In genomic region chr2:212538156-212539144, GRCh38 we compare ENCODE assay signal across 7 cellular contexts. TPM values are rescaled to one million over a fixed set of nuclear protein-coding genes. Genes with fewer than 3 reads are reported as not detected.
DNase-seq lines count a peak whose midpoint lies in the region; ATAC-seq and TF ChIP-seq lines count a peak whose summit lies in the region.

Gene ERBB4 (minus strand): TSS chr2:212538802. CDS start chr2:212538530, 272 bp downstream.

- H3K4me3 Mint-ChIP-seq in naive thymus-derived CD4-positive, alpha-beta T cell, result peak within 1 kb of the TSS in 6 of 10 donors; percentile 23 to 65 (median 44)

- H3K27ac Mint-ChIP-seq in naive thymus-derived CD4-positive, alpha-beta T cell, result no peak within 1 kb of the TSS

- peaks cover 56 to 74% (median 67%) of the 10 kb centered on the region in 5 donors for H3K27me3 Mint-ChIP-seq in naive thymus-derived CD4-positive, alpha-beta T cell

- peaks cover 19% of the 10 kb centered on the region for H3K4me1 ChIP-seq in PC-3 (ENCODE audit: insufficient read depth, low read length)
- H3K4me1 ChIP-seq in naive thymus-derived CD4-positive, alpha-beta T cell (ENCODE audit: control insufficient read depth in 2 of 2, insufficient read depth in 2 of 2, low read length in 2 of 2), result no peaks in the 10 kb centered on the region

- H2AFZ ChIP-seq in PC-3 (ENCODE audit: low read length), result peak within 1 kb of the TSS; percentile 95

- POLR2A ChIA-PET in PC-3 (lab: Charles Lee; ENCODE audit: unreplicated experiment), result no interaction called here
- POLR2A ChIA-PET in naive thymus-derived CD4-positive, alpha-beta T cell (lab: Charles Lee), result no interaction called here

- H3K9me3 Mint-ChIP-seq in naive thymus-derived CD4-positive, alpha-beta T cell, result peaks cover 0 to 11% (median 2%) of the 10 kb centered on the region in 11 donors

- no peaks in the 10 kb centered on the region for H3F3A ChIP-seq in PC-3 (ENCODE audit: low read length, unreplicated experiment)

- no peak for TF ChIP-seq CTCF in GM13977 (IDR thresholded peaks at IDR 0.05; ENCODE audit: extremely low read depth, insufficient read depth, missing control alignments)
- TF ChIP-seq CTCF in PC-3 (conservative IDR thresholded peaks at IDR 0.05; ENCODE audit: low read depth, low read length), result no peak

- no peaks in the 10 kb centered on the region for H4K20me1 ChIP-seq in PC-3 (ENCODE audit: low read length)

- H3K9me2 ChIP-seq in PC-3 (replicated peaks; ENCODE audit: low read length), result no peaks in the 10 kb centered on the region

- peak; percentile 36 for ATAC-seq in PC-3
- ATAC-seq in esophagus mucosa, result peak; percentile 56
- ATAC-seq in naive thymus-derived CD4-positive, alpha-beta T cell, result peak; percentile 22
- no peak for ATAC-seq in GM19452 (IDR thresholded peaks at IDR 0.05; ENCODE audit: unreplicated experiment)
- no peak for ATAC-seq in HG02759 (IDR thresholded peaks at IDR 0.05; ENCODE audit: unreplicated experiment)

- no peaks in the 10 kb centered on the region for H3K79me2 ChIP-seq in PC-3 (ENCODE audit: low read length)

- CTCF ChIA-PET in PC-3 (lab: Charles Lee), result no interaction called here
- CTCF ChIA-PET in naive thymus-derived CD4-positive, alpha-beta T cell (lab: Charles Lee), result no interaction called here

- no peak within 1 kb of the TSS for H3K27ac ChIP-seq in PC-3 (ENCODE audit: low read length)
- H3K27ac ChIP-seq in naive thymus-derived CD4-positive, alpha-beta T cell (ENCODE audit: low read depth, low read length), result no peak within 1 kb of the TSS

- H3K27me3 ChIP-seq in PC-3 (ENCODE audit: low read length), result peaks cover 53% of the 10 kb centered on the region
- peaks cover 0 to 10% of the 10 kb centered on the region in 2 donors for H3K27me3 ChIP-seq in naive thymus-derived CD4-positive, alpha-beta T cell (ENCODE audit: control insufficient read depth in 2 of 2, insufficient read depth in 2 of 2, low read length in 2 of 2)

- no TSS peak for BruUV-seq in PC-3 (replicated peaks; lab: Mats Ljungman, UMichigan)

- H3K4me2 ChIP-seq in PC-3 (ENCODE audit: low read length), result peak within 1 kb of the TSS; percentile 96

- peaks cover 0 to 18% (median 10%) of the 10 kb centered on the region in 7 donors for H3K4me1 Mint-ChIP-seq in naive thymus-derived CD4-positive, alpha-beta T cell

- H3K9ac ChIP-seq in PC-3 (ENCODE audit: low read length), result no peak within 1 kb of the TSS

- H3K36me3 Mint-ChIP-seq in naive thymus-derived CD4-positive, alpha-beta T cell, result peaks cover 0 to 2% (median 0%) of the 10 kb centered on the region in 5 donors

- H3K4me3 ChIP-seq in PC-3 (ENCODE audit: low read length), result peak within 1 kb of the TSS; percentile 79
- no peak within 1 kb of the TSS for H3K4me3 ChIP-seq in naive thymus-derived CD4-positive, alpha-beta T cell (ENCODE audit: low read length)

- intact Hi-C loops in PC-3 (cut with micrococcal nuclease), result no loop called here
- intact Hi-C loops in naive thymus-derived CD4-positive, alpha-beta T cell (cut with micrococcal nuclease), result no loop called here

- H3K9me3 ChIP-seq in PC-3 (ENCODE audit: low read length), result no peaks in the 10 kb centered on the region
- no peaks in the 10 kb centered on the region for H3K9me3 ChIP-seq in naive thymus-derived CD4-positive, alpha-beta T cell (ENCODE audit: control insufficient read depth in 2 of 3, low read length in 3 of 3)

- DNase-seq in GM13977 (ENCODE audit: low spot score) (peak; percentile 23), PC-3 (peak; percentile 10), SHP77 treated with DMSO at 0.1 percent for 48 hours (lab: John Stamatoyannopoulos, UW) (no peak)
- no peak for DNase-seq in naive thymus-derived CD4-positive, alpha-beta T cell

- in situ Hi-C loops in GM13977 (cut with MboI; ENCODE audit: low pct_unique_long_range_greater_than_20kb, low sequenced_read_pairs, unreplicated experiment), result no loop called here

- H3K36me3 ChIP-seq in PC-3 (ENCODE audit: low read depth, low read length), result no peaks in the 10 kb centered on the region
- H3K36me3 ChIP-seq in naive thymus-derived CD4-positive, alpha-beta T cell (ENCODE audit: control insufficient read depth in 2 of 3, insufficient read depth in 3 of 3, low read length in 3 of 3), result no peaks in the 10 kb centered on the region

RNA-seq across cellular contexts. Expression of gene ERBB4, which starts in this region (rescaled TPM):
- under 0.01 TPM in 1 of 2 replicates, not detected in the other for total RNA-seq in PC-3 (2014; rRNA removed)
- total RNA-seq in esophagus mucosa, result 0.12 TPM
- total RNA-seq in naive thymus-derived CD4-positive, alpha-beta T cell, result not detected
- not detected for polyA plus RNA-seq in naive thymus-derived CD4-positive, alpha-beta T cell

Comparison
In these comparisons a context has a peak if more than half of its experiments do, and no peak if none do; other contexts are left out.
1. Peak in DNase-seq, ATAC-seq, H3K4me3 ChIP-seq and H3K4me2 ChIP-seq in PC-3; RNA of the gene not detected or under 1 TPM.
2. Peak in ATAC-seq in esophagus mucosa; RNA of the gene not detected or under 1 TPM.
3. Peak in ATAC-seq in naive thymus-derived CD4-positive, alpha-beta T cell; RNA of the gene not detected or under 1 TPM.